ENCODE assay signal across 1 cellular context in genomic region chr9:112731971-112732370, GRCh38.
A peak's percentile ranks its signal among the peaks of the same experiment; 100 is the strongest.
TF ChIP-seq lines count a peak whose summit lies in the region.

No MANE protein-coding gene starts in this region.

TF ChIP-seq in HepG2, 621 proteins besides CTCF, POLR2A, EP300 and RAD21 (continued from another document and continues in another):
- no peak for TF ChIP-seq ZSCAN9 (CRISPR knock-in tag; IDR thresholded peaks at IDR 0.05; ENCODE audit: borderline replicate concordance)
- no peak for TF ChIP-seq ZNF160 (CRISPR knock-in tag; IDR thresholded peaks at IDR 0.05)
- TF ChIP-seq JUN (CRISPR knock-in tag; IDR thresholded peaks at IDR 0.05): no peak
- TF ChIP-seq SRY (CRISPR knock-in tag; IDR thresholded peaks at IDR 0.05): no peak
- no peak for TF ChIP-seq ZNF432 (CRISPR knock-in tag; IDR thresholded peaks at IDR 0.05; ENCODE audit: borderline replicate concordance)
- no peak for TF ChIP-seq KMT2A (CRISPR knock-in tag; IDR thresholded peaks at IDR 0.05)
- TF ChIP-seq ZNF329 (CRISPR knock-in tag; IDR thresholded peaks at IDR 0.05; ENCODE audit: low read depth): no peak
- no peak for TF ChIP-seq RFX1 (IDR thresholded peaks at IDR 0.05)
- no peak for TF ChIP-seq BRF2 (CRISPR knock-in tag; IDR thresholded peaks at IDR 0.05)
- TF ChIP-seq ZNF773 (CRISPR knock-in tag; IDR thresholded peaks at IDR 0.05; ENCODE audit: borderline replicate concordance): no peak
- TF ChIP-seq ZHX1 (CRISPR knock-in tag; IDR thresholded peaks at IDR 0.05; ENCODE audit: low read depth): no peak
- TF ChIP-seq ZBTB3 (CRISPR knock-in tag; IDR thresholded peaks at IDR 0.05; ENCODE audit: borderline replicate concordance, low read depth): no peak
- peak; percentile 47; the same call in 1 of the 2 replicates for TF ChIP-seq PHF21A (CRISPR knock-in tag; IDR thresholded peaks at IDR 0.05)
- TF ChIP-seq ZNF737 (CRISPR knock-in tag; IDR thresholded peaks at IDR 0.05; ENCODE audit: borderline replicate concordance): no peak
- TF ChIP-seq CENPBD1 (CRISPR knock-in tag; IDR thresholded peaks at IDR 0.05; ENCODE audit: borderline replicate concordance, low read depth): no peak
- no peak for TF ChIP-seq ZNF652 (CRISPR knock-in tag; IDR thresholded peaks at IDR 0.05; ENCODE audit: borderline replicate concordance, low read depth)
- no peak for TF ChIP-seq MYNN (CRISPR knock-in tag; IDR thresholded peaks at IDR 0.05; ENCODE audit: low read depth)
- TF ChIP-seq ZBTB46 (CRISPR knock-in tag; IDR thresholded peaks at IDR 0.05; ENCODE audit: borderline replicate concordance): no peak
- no peak for TF ChIP-seq NFIB (CRISPR knock-in tag; IDR thresholded peaks at IDR 0.05; ENCODE audit: borderline replicate concordance)
- no peak for TF ChIP-seq ATF4 (CRISPR knock-in tag; IDR thresholded peaks at IDR 0.05)
- TF ChIP-seq FOXO1 (CRISPR knock-in tag; IDR thresholded peaks at IDR 0.05): no peak
- TF ChIP-seq NR1H2 (CRISPR knock-in tag; IDR thresholded peaks at IDR 0.05; ENCODE audit: borderline replicate concordance, low read depth): no peak
- peak; percentile 65; the same call in 1 of the 2 replicates for TF ChIP-seq ZNF292 (CRISPR knock-in tag; IDR thresholded peaks at IDR 0.05; ENCODE audit: borderline replicate concordance, low read depth)
- TF ChIP-seq RARA (CRISPR knock-in tag; IDR thresholded peaks at IDR 0.05): peak; percentile 70
- TF ChIP-seq ZNF784 (CRISPR knock-in tag; IDR thresholded peaks at IDR 0.05; ENCODE audit: borderline replicate concordance): no peak
- no peak for TF ChIP-seq PAWR (CRISPR knock-in tag; IDR thresholded peaks at IDR 0.05; ENCODE audit: borderline replicate concordance)
- TF ChIP-seq ZNF83 (CRISPR knock-in tag; IDR thresholded peaks at IDR 0.05; ENCODE audit: borderline replicate concordance): no peak
- no peak for TF ChIP-seq ELF1 (CRISPR knock-in tag; IDR thresholded peaks at IDR 0.05)
- no peak for TF ChIP-seq ZNF562 (CRISPR knock-in tag; IDR thresholded peaks at IDR 0.05; ENCODE audit: borderline replicate concordance)
- TF ChIP-seq HMGXB4 (CRISPR knock-in tag; IDR thresholded peaks at IDR 0.05; ENCODE audit: borderline replicate concordance in 1 of 2, low read depth in 1 of 2): peak in 1 of 2 experiments; percentile 33; a peak in 1 of 4 replicates
- TF ChIP-seq ZNF280B (CRISPR knock-in tag; IDR thresholded peaks at IDR 0.05; ENCODE audit: borderline replicate concordance): no peak
- TF ChIP-seq IKZF4 (CRISPR knock-in tag; IDR thresholded peaks at IDR 0.05; ENCODE audit: borderline replicate concordance, low read depth, not compliant biosample characterization): no peak
- no peak for TF ChIP-seq SMAD9 (CRISPR knock-in tag; IDR thresholded peaks at IDR 0.05)
- TF ChIP-seq PRDM15 (CRISPR knock-in tag; IDR thresholded peaks at IDR 0.05): peak; percentile 20; the same call in 1 of the 2 replicates
- TF ChIP-seq BORCS8-MEF2B (CRISPR knock-in tag; IDR thresholded peaks at IDR 0.05): 0 out of 2 replicates have a peak, but pooled peaks have one; percentile 34
- TF ChIP-seq MEIS1 (CRISPR knock-in tag; IDR thresholded peaks at IDR 0.05; ENCODE audit: borderline replicate concordance): no peak
- no peak for TF ChIP-seq EZH2 (conservative IDR thresholded peaks at IDR 0.05; ENCODE audit: low read depth, low read length)
- TF ChIP-seq ZC3H4 (CRISPR knock-in tag; IDR thresholded peaks at IDR 0.05; ENCODE audit: borderline replicate concordance): no peak
- peak; percentile 37; the same call in 1 of the 2 replicates for TF ChIP-seq ZNF232 (CRISPR knock-in tag; IDR thresholded peaks at IDR 0.05; ENCODE audit: borderline replicate concordance)
- no peak for TF ChIP-seq CREBL2 (CRISPR knock-in tag; IDR thresholded peaks at IDR 0.05; ENCODE audit: borderline replicate concordance)
- no peak for TF ChIP-seq ZNF777 (CRISPR knock-in tag; IDR thresholded peaks at IDR 0.05)
- TF ChIP-seq ZFP36L2 (CRISPR knock-in tag; IDR thresholded peaks at IDR 0.05): no peak
- peak; percentile 43; the same call in 1 of the 2 replicates for TF ChIP-seq ZNF501 (CRISPR knock-in tag; IDR thresholded peaks at IDR 0.05)
- no peak for TF ChIP-seq SMYD3 (CRISPR knock-in tag; IDR thresholded peaks at IDR 0.05)
- no peak for TF ChIP-seq KAT2B (IDR thresholded peaks at IDR 0.05; ENCODE audit: borderline replicate concordance, low read depth, low read length)
- no peak for TF ChIP-seq NR2F1 (CRISPR knock-in tag; IDR thresholded peaks at IDR 0.05)
- TF ChIP-seq IRF1 (CRISPR knock-in tag; IDR thresholded peaks at IDR 0.05; ENCODE audit: low read depth): no peak
- no peak for TF ChIP-seq DDIT3 (CRISPR knock-in tag; IDR thresholded peaks at IDR 0.05)
- TF ChIP-seq ATAD3A (CRISPR knock-in tag; IDR thresholded peaks at IDR 0.05): no peak
- no peak for TF ChIP-seq NFATC3 (CRISPR knock-in tag; IDR thresholded peaks at IDR 0.05)
- no peak for TF ChIP-seq ATF7 (IDR thresholded peaks at IDR 0.05)
- no peak for TF ChIP-seq ATF7 (CRISPR knock-in tag; IDR thresholded peaks at IDR 0.05)
- no peak for TF ChIP-seq YEATS2 (CRISPR knock-in tag; IDR thresholded peaks at IDR 0.05; ENCODE audit: borderline replicate concordance)
- TF ChIP-seq PTBP1 (IDR thresholded peaks at IDR 0.05; ENCODE audit: low read depth, low read length, poor library complexity, severe bottlenecking): no peak
- no peak for TF ChIP-seq RFXANK (CRISPR knock-in tag; IDR thresholded peaks at IDR 0.05)
- no peak for TF ChIP-seq ZNF24 (IDR thresholded peaks at IDR 0.05)
